Comparison of ENCODE assay signal across 9 cellular contexts in the genomic region with DNA sequence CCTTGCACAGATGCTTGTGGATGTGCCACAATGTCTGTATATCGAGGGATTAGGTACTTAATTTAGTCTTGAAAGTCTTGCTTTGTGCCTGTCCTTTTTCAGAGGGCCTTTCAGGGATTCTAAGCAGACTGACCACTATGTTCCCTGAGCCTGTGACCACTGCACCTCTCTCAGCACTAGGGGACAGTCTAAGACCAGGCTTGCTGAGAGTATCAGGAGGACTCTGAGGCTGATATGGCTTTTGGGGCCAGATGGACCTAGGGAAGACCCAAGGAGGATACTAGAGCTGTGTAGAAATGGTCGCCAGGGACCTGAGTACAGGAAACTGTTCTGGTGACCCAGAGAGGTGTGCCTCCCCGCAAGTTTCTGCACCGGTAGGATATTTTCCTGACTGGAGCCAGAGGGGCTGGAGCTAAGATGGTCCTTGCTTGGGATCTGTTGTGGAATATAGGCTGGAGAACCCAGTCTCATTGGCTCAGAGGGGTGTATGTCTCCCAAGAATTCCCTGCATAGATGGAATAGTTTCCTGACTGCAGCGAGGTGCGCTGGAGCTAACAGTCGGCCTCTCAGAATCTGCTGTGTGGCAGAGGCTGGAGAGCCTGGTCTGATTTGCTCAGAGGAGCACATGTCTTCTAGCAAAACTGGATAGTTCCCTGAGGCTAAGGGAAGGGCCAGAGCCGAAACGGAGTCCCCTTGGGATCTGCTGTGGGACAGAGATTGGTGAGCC.
DNase-seq lines count a peak whose midpoint lies in the region; ATAC-seq and TF ChIP-seq lines count a peak whose summit lies in the region.
"Had no signal": no experiment of that assay in that cellular context is flagged by ENCODE, and none has a peak within 500 bp of the region (broad histone marks: within the 10 kb centered on the region; RNA-seq: fewer than 3 reads in every experiment).

No MANE protein-coding gene starts in this region.

- CTCF ChIA-PET in Panc1 (lab: Charles Lee), result no interaction called here

- H3K36me3 ChIP-seq in heart left ventricle, result no peaks in the 10 kb centered on the region
- no peaks in the 10 kb centered on the region for H3K36me3 ChIP-seq in Panc1 (ENCODE audit: control insufficient read depth, insufficient read depth, low read length)
- no peaks in the 10 kb centered on the region for H3K36me3 ChIP-seq in aorta (ENCODE audit: control insufficient read depth in 1 of 2, insufficient read depth in 2 of 2, low read length in 1 of 2)

- peak in 2 of 12 donors; percentile 10 to 12 for TF ChIP-seq CTCF in heart left ventricle (IDR thresholded peaks at IDR 0.05)
- peak; percentile 58 for TF ChIP-seq CTCF in Panc1 (IDR thresholded peaks at IDR 0.05)

- DNase-seq in Right ventricle myocardium inferior (ENCODE audit: missing footprints) (peak; percentile 34), heart left ventricle (no peak), Panc1 (ENCODE audit: low read depth, low spot score) (no peak), fibroblast of peridontal ligament (ENCODE audit: extremely low read depth) (peak; percentile 62), aorta (no peak), NCI-H1417 treated with DMSO at 0.1 percent for 48 hours (lab: John Stamatoyannopoulos, UW) (no peak), NCI-H2171 (lab: John Stamatoyannopoulos, UW) (no peak)
- DNase-seq: CD4-positive, CD25-positive, alpha-beta regulatory T cell had no signal

- H3K27me3 ChIP-seq in heart left ventricle (no peaks in the 10 kb centered on the region), Panc1 (ENCODE audit: control insufficient read depth, insufficient read depth, low read length) (no peaks in the 10 kb centered on the region), aorta (ENCODE audit: control insufficient read depth in 1 of 2, insufficient read depth in 2 of 2, low read length in 1 of 2) (no peaks in the 10 kb centered on the region)

- no peak overlapping the region for H3K4me3 ChIP-seq in heart left ventricle
- H3K4me3 ChIP-seq in Panc1 (ENCODE audit: low read depth in 2 of 2, low read length in 2 of 2), result no peak overlapping the region
- H3K4me3 ChIP-seq in aorta (ENCODE audit: low read length in 2 of 2), result no peak overlapping the region

- intact Hi-C loops in Right ventricle myocardium inferior (cut with DNase I) (no loop called here), heart left ventricle (cut with DNase I) (no loop called here), Panc1 (cut with micrococcal nuclease; ENCODE audit: unreplicated experiment) (loop anchor here (2.0 to 5.0 kb wide), 2 partner anchors 378 to 638 kb away; no protein-coding TSS in a partner anchor), aorta (cut with DNase I) (no loop called here)

- 66 to 78% (median 77%) methylated on average over 8 to 9 of the region's 9 CpGs for WGBS in heart left ventricle, 4 donors
- WGBS in aorta, 2 donors, result 78 to 89% methylated on average over 9 of the region's 9 CpGs

- in situ Hi-C loops in Panc1 (cut with HindIII; ENCODE audit: low pct_unique_long_range_greater_than_20kb, low sequenced_read_pairs), result no loop called here

- peaks cover 0 to 15% (median 0%) of the 10 kb centered on the region in 12 donors for H3K9me3 ChIP-seq in heart left ventricle
- no peaks in the 10 kb centered on the region for H3K9me3 ChIP-seq in Panc1 (ENCODE audit: control insufficient read depth, insufficient read depth, low read depth, low read length)
- H3K9me3 ChIP-seq in aorta (ENCODE audit: control insufficient read depth, low read length), result peaks cover 3% of the 10 kb centered on the region

- ATAC-seq in Right ventricle myocardium inferior (no peak), heart left ventricle (no peak), Panc1 (peak; percentile 70; the same call in 1 of the 2 replicates), aorta (ENCODE audit: low FRiP score) (peak; percentile 60), HG03469 (IDR thresholded peaks at IDR 0.05; ENCODE audit: unreplicated experiment) (no peak)

- H3K4me1 ChIP-seq in heart left ventricle (no peaks in the 10 kb centered on the region), Panc1 (ENCODE audit: control insufficient read depth, insufficient read depth, low read length) (no peaks in the 10 kb centered on the region), aorta (ENCODE audit: control insufficient read depth in 1 of 2, insufficient read depth in 2 of 2, low read length in 2 of 2) (peaks cover 0 to 1% of the 10 kb centered on the region in 2 donors)

- POLR2A ChIA-PET in Panc1 (lab: Charles Lee), result no interaction called here

- no TSS peak for BruUV-seq in Panc1 (replicated peaks; lab: Mats Ljungman, UMichigan)

- TF ChIP-seq POLR2A in heart left ventricle (IDR thresholded peaks at IDR 0.05), result no peak

- H3K27ac ChIP-seq in heart left ventricle (no peak overlapping the region), Panc1 (ENCODE audit: low read length) (no peak overlapping the region), aorta (ENCODE audit: low read depth in 1 of 2, low read length in 2 of 2) (no peak overlapping the region)

Comparison
In these comparisons a context has a peak if more than half of its experiments do, and no peak if none do; other contexts are left out.
1. DNase-seq: peak in Right ventricle myocardium inferior (single experiment) and fibroblast of peridontal ligament (single experiment); none in heart left ventricle (0 of 5), Panc1 (single experiment), aorta (0 of 2), NCI-H1417 treated with DMSO at 0.1 percent for 48 hours (single experiment) and NCI-H2171 (single experiment).
2. ATAC-seq: peak in Panc1 (single experiment) and aorta (single experiment); none in Right ventricle myocardium inferior (single experiment), heart left ventricle (0 of 4) and HG03469 (single experiment).